In genomic region chr5:68419637-68420452, GRCh38 we compare ENCODE assay signal across 2 cellular contexts.
TF ChIP-seq lines count a peak whose summit lies in the region.

No MANE protein-coding gene starts in this region.

TF ChIP-seq in HepG2, 621 proteins besides CTCF, POLR2A, EP300 and RAD21:
- TF ChIP-seq, protein P1, sequence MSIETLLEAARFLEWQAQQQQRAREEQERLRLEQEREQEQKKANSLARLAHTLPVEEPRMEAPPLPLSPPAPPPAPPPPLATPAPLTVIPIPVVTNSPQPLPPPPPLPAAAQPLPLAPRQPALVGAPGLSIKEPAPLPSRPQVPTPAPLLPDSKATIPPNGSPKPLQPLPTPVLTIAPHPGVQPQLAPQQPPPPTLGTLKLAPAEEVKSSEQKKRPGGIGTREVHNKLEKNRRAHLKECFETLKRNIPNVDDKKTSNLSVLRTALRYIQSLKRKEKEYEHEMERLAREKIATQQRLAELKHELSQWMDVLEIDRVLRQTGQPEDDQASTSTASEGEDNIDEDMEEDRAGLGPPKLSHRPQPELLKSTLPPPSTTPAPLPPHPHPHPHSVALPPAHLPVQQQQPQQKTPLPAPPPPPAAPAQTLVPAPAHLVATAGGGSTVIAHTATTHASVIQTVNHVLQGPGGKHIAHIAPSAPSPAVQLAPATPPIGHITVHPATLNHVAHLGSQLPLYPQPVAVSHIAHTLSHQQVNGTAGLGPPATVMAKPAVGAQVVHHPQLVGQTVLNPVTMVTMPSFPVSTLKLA (IDR thresholded peaks at IDR 0.05), result no peak
- TF ChIP-seq ZNF678 (CRISPR knock-in tag; IDR thresholded peaks at IDR 0.05), result no peak

TF ChIP-seq in K562, 482 proteins besides CTCF, POLR2A, EP300 and RAD21 (continued from another document and continues in another):
- TF ChIP-seq HIVEP1 (CRISPR knock-in tag; IDR thresholded peaks at IDR 0.05) (0 out of 2 replicates have a peak, but pooled peaks have one; percentile 19), NFATC3 (IDR thresholded peaks at IDR 0.05) (no peak), CBFA2T2 (conservative IDR thresholded peaks at IDR 0.05) (peak; percentile 58; the same call in 1 of the 2 replicates), NRF1 (conservative IDR thresholded peaks at IDR 0.05 in 1 of 2, IDR thresholded peaks at IDR 0.05 in 1 of 2) (peak in 1 of 2 experiments; percentile 19; a peak in 2 of 4 replicates), RBM15 (IDR thresholded peaks at IDR 0.05; ENCODE audit: insufficient read depth, low read length) (no peak), ZNF212 (CRISPR knock-in tag; IDR thresholded peaks at IDR 0.05) (no peak), RFX7 (CRISPR knock-in tag; IDR thresholded peaks at IDR 0.05) (no peak), ATF3 (IDR thresholded peaks at IDR 0.05) (peak; percentile 74), ATF3 (CRISPR knock-in tag; conservative IDR thresholded peaks at IDR 0.05) (no peak), ZNF316 (IDR thresholded peaks at IDR 0.05) (peak; percentile 47), TEAD4 (IDR thresholded peaks at IDR 0.05; ENCODE audit: low read length) (peak; percentile 47; the same call in 1 of the 2 replicates), TEAD4 (CRISPR knock-in tag; IDR thresholded peaks at IDR 0.05; ENCODE audit: borderline replicate concordance) (no peak), ZNF354B (CRISPR knock-in tag; IDR thresholded peaks at IDR 0.05) (no peak), ZNF253 (CRISPR knock-in tag; conservative IDR thresholded peaks at IDR 0.05) (0 out of 2 replicates have a peak, but pooled peaks have one; percentile 46), JUND (IDR thresholded peaks at IDR 0.05; ENCODE audit: borderline replicate concordance, low read depth, low read length) (peak; percentile 89), JUND (tag; IDR thresholded peaks at IDR 0.05; ENCODE audit: borderline replicate concordance, low read depth, low read length) (peak; percentile 78; the same call in 1 of the 3 replicates), ZNF121 (CRISPR knock-in tag; conservative IDR thresholded peaks at IDR 0.05) (no peak), MTA2 (IDR thresholded peaks at IDR 0.05; ENCODE audit: low read depth) (peak; percentile 49), SMC3 (conservative IDR thresholded peaks at IDR 0.05; ENCODE audit: insufficient read depth, low read depth, low read length) (no peak), ZNF41 (CRISPR knock-in tag; conservative IDR thresholded peaks at IDR 0.05) (no peak), GABPB1 (CRISPR knock-in tag; IDR thresholded peaks at IDR 0.05) (no peak), BRD4 (IDR thresholded peaks at IDR 0.05) (no peak), ZNF197 (CRISPR knock-in tag; IDR thresholded peaks at IDR 0.05; ENCODE audit: low read depth) (peak; percentile 54; the same call in 1 of the 2 replicates), CBFA2T3 (IDR thresholded peaks at IDR 0.05) (peak; percentile 73), ZNF134 (CRISPR knock-in tag; conservative IDR thresholded peaks at IDR 0.05) (0 out of 2 replicates have a peak, but pooled peaks have one; percentile 12), KAT8 (IDR thresholded peaks at IDR 0.05; ENCODE audit: low read depth) (no peak), WHSC1 (IDR thresholded peaks at IDR 0.05; ENCODE audit: low read length) (no peak), RFX1 (IDR thresholded peaks at IDR 0.05) (no peak; the same call in 1 of the 2 replicates), HSF4 (CRISPR knock-in tag; IDR thresholded peaks at IDR 0.05; ENCODE audit: borderline replicate concordance) (peak; percentile 72; the same call in 1 of the 2 replicates), ZNF408 (CRISPR knock-in tag; IDR thresholded peaks at IDR 0.05; ENCODE audit: low read depth) (no peak), CREB3 (tag; conservative IDR thresholded peaks at IDR 0.05; ENCODE audit: low read depth) (peak; percentile 81), SNIP1 (IDR thresholded peaks at IDR 0.05; ENCODE audit: low read depth) (no peak), MAFK (IDR thresholded peaks at IDR 0.05; ENCODE audit: low read length) (peak; percentile 66), MAFG (tag; conservative IDR thresholded peaks at IDR 0.05) (0 out of 2 replicates have a peak, but pooled peaks have one; percentile 20), ZNF384 (IDR thresholded peaks at IDR 0.05; ENCODE audit: low read depth, low read length) (no peak)
- TF ChIP-seq, protein P2, sequence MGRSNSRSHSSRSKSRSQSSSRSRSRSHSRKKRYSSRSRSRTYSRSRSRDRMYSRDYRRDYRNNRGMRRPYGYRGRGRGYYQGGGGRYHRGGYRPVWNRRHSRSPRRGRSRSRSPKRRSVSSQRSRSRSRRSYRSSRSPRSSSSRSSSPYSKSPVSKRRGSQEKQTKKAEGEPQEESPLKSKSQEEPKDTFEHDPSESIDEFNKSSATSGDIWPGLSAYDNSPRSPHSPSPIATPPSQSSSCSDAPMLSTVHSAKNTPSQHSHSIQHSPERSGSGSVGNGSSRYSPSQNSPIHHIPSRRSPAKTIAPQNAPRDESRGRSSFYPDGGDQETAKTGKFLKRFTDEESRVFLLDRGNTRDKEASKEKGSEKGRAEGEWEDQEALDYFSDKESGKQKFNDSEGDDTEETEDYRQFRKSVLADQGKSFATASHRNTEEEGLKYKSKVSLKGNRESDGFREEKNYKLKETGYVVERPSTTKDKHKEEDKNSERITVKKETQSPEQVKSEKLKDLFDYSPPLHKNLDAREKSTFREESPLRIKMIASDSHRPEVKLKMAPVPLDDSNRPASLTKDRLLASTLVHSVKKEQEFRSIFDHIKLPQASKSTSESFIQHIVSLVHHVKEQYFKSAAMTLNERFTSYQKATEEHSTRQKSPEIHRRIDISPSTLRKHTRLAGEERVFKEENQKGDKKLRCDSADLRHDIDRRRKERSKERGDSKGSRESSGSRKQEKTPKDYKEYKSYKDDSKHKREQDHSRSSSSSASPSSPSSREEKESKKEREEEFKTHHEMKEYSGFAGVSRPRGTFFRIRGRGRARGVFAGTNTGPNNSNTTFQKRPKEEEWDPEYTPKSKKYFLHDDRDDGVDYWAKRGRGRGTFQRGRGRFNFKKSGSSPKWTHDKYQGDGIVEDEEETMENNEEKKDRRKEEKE (IDR thresholded peaks at IDR 0.05; ENCODE audit: borderline replicate concordance in 1 of 2, control insufficient read depth in 1 of 2, low read depth in 2 of 2, low read length in 1 of 2), result no peak
- TF ChIP-seq, protein P3, sequence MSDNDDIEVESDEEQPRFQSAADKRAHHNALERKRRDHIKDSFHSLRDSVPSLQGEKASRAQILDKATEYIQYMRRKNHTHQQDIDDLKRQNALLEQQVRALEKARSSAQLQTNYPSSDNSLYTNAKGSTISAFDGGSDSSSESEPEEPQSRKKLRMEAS (CRISPR knock-in tag; IDR thresholded peaks at IDR 0.05), result no peak
- TF ChIP-seq, protein P4, sequence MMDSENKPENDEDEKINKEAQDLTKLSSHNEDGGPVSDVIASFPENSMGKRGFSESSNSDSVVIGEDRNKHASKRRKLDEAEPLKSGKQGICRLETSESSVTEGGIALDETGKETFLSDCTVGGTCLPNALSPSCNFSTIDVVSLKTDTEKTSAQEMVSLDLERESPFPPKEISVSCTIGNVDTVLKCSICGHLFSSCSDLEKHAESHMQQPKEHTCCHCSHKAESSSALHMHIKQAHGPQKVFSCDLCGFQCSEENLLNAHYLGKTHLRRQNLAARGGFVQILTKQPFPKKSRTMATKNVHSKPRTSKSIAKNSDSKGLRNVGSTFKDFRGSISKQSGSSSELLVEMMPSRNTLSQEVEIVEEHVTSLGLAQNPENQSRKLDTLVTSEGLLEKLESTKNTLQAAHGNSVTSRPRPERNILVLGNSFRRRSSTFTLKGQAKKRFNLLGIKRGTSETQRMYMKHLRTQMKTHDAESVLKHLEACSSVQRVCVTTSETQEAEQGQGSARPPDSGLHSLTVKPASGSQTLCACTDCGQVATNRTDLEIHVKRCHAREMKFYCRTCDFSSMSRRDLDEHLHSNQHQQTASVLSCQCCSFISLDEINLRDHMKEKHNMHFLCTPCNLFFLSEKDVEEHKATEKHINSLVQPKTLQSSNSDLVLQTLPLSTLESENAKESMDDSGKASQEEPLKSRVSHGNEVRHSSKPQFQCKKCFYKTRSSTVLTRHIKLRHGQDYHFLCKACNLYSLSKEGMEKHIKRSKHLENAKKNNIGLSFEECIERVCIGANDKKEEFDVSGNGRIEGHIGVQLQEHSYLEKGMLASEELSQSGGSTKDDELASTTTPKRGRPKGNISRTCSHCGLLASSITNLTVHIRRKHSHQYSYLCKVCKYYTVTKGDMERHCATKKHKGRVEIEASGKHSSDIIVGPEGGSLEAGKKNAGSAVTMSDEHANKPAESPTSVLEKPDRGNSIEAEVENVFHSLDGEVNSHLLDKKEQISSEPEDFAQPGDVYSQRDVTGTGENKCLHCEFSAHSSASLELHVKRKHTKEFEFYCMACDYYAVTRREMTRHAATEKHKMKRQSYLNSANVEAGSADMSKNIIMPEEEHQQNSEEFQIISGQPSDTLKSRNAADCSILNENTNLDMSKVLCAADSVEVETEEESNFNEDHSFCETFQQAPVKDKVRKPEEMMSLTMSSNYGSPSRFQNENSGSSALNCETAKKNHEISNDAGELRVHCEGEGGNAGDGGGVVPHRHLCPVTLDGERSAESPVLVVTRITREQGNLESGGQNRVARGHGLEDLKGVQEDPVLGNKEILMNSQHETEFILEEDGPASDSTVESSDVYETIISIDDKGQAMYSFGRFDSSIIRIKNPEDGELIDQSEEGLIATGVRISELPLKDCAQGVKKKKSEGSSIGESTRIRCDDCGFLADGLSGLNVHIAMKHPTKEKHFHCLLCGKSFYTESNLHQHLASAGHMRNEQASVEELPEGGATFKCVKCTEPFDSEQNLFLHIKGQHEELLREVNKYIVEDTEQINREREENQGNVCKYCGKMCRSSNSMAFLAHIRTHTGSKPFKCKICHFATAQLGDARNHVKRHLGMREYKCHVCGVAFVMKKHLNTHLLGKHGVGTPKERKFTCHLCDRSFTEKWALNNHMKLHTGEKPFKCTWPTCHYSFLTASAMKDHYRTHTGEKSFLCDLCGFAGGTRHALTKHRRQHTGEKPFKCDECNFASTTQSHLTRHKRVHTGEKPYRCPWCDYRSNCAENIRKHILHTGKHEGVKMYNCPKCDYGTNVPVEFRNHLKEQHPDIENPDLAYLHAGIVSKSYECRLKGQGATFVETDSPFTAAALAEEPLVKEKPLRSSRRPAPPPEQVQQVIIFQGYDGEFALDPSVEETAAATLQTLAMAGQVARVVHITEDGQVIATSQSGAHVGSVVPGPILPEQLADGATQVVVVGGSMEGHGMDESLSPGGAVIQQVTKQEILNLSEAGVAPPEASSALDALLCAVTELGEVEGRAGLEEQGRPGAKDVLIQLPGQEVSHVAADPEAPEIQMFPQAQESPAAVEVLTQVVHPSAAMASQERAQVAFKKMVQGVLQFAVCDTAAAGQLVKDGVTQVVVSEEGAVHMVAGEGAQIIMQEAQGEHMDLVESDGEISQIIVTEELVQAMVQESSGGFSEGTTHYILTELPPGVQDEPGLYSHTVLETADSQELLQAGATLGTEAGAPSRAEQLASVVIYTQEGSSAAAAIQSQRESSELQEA (IDR thresholded peaks at IDR 0.05; ENCODE audit: low read depth), result no peak
- TF ChIP-seq, protein P5, sequence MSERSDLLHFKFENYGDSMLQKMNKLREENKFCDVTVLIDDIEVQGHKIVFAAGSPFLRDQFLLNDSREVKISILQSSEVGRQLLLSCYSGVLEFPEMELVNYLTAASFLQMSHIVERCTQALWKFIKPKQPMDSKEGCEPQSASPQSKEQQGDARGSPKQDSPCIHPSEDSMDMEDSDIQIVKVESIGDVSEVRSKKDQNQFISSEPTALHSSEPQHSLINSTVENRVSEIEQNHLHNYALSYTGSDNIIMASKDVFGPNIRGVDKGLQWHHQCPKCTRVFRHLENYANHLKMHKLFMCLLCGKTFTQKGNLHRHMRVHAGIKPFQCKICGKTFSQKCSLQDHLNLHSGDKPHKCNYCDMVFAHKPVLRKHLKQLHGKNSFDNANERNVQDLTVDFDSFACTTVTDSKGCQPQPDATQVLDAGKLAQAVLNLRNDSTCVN (CRISPR knock-in tag; IDR thresholded peaks at IDR 0.05), result no peak
- TF ChIP-seq, protein P6, sequence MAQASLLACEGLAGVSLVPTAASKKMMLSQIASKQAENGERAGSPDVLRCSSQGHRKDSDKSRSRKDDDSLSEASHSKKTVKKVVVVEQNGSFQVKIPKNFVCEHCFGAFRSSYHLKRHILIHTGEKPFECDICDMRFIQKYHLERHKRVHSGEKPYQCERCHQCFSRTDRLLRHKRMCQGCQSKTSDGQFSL (CRISPR knock-in tag; IDR thresholded peaks at IDR 0.05), result no peak
- TF ChIP-seq, protein P6 (tag; IDR thresholded peaks at IDR 0.05), result peak in 1 of 2 experiments; percentile 62; a peak in 2 of 4 replicates
- TF ChIP-seq, protein P7, sequence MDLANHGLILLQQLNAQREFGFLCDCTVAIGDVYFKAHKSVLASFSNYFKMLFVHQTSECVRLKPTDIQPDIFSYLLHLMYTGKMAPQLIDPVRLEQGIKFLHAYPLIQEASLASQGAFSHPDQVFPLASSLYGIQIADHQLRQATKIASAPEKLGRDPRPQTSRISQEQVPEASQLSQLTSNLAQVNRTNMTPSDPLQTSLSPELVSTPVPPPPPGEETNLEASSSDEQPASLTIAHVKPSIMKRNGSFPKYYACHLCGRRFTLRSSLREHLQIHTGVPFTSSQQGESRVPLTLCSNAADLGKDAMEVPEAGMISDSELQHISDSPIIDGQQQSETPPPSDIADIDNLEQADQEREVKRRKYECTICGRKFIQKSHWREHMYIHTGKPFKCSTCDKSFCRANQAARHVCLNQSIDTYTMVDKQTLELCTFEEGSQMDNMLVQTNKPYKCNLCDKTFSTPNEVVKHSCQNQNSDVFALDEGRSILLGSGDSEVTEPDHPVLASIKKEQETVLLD (IDR thresholded peaks at IDR 0.05), result 0 out of 2 replicates have a peak, but pooled peaks have one; percentile 5
- TF ChIP-seq, protein P8, sequence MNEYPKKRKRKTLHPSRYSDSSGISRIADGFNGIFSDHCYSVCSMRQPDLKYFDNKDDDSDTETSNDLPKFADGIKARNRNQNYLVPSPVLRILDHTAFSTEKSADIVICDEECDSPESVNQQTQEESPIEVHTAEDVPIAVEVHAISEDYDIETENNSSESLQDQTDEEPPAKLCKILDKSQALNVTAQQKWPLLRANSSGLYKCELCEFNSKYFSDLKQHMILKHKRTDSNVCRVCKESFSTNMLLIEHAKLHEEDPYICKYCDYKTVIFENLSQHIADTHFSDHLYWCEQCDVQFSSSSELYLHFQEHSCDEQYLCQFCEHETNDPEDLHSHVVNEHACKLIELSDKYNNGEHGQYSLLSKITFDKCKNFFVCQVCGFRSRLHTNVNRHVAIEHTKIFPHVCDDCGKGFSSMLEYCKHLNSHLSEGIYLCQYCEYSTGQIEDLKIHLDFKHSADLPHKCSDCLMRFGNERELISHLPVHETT (CRISPR knock-in tag; conservative IDR thresholded peaks at IDR 0.05 in 1 of 2, IDR thresholded peaks at IDR 0.05 in 1 of 2), result 0 out of 4 replicates have a peak, but pooled peaks of 1 of the 2 experiments have one; percentile 28
